1 cellular context compared by ENCODE assay signal in genomic region chr12:117101953-117102833, GRCh38.
TF ChIP-seq lines count a peak whose summit lies in the region.

No MANE protein-coding gene starts in this region.

TF ChIP-seq in K562, 482 proteins besides CTCF, POLR2A, EP300 and RAD21:
- TF ChIP-seq HMG20B (CRISPR knock-in tag; IDR thresholded peaks at IDR 0.05) (no peak), ZNF24 (IDR thresholded peaks at IDR 0.05) (peak; percentile 91), NFATC3 (IDR thresholded peaks at IDR 0.05) (no peak)
